1 cellular context compared by ENCODE assay signal in the genomic region with DNA sequence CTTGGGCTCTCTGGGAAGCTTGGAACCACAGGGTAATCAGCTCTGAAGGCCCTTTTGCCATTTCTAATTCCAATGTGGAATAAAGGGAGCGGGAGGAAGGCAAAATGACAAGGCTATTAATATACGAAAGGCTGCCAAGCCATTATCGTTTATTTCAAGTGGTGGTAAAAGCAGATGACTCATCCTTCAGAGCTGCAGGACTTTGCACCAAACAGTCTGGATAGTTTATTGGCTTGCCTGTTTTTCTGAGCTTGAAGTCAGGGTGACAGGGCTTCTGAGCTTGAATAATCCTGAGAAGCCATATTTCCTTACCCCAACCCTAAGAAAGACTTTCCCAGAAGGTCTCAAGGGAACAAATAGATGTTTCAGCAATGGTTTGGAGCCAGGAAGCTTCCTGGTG.
TF ChIP-seq lines count a peak whose summit lies in the region.

No MANE protein-coding gene starts in this region.

TF ChIP-seq in SK-N-SH, 30 proteins besides CTCF, POLR2A, EP300 and RAD21 (continued from another document):
- TF ChIP-seq REST (IDR thresholded peaks at IDR 0.05; ENCODE audit: low read depth, low read length) (no peak), TAF1 (IDR thresholded peaks at IDR 0.05; ENCODE audit: borderline replicate concordance, low read depth, low read length) (no peak), JUND (IDR thresholded peaks at IDR 0.05) (peak; percentile 91), NRF1 (IDR thresholded peaks at IDR 0.05; ENCODE audit: low read depth, low read length) (no peak), TCF12 (IDR thresholded peaks at IDR 0.05) (peak; percentile 84), YY1 (IDR thresholded peaks at IDR 0.05; ENCODE audit: low read depth) (no peak), FOSL2 (IDR thresholded peaks at IDR 0.05; ENCODE audit: borderline replicate concordance, low read depth) (peak; percentile 88), ELF1 (IDR thresholded peaks at IDR 0.05) (no peak), PBX3 (IDR thresholded peaks at IDR 0.05) (peak; percentile 94), RCOR1 (IDR thresholded peaks at IDR 0.05; ENCODE audit: low read length) (no peak), MEF2A (IDR thresholded peaks at IDR 0.05; ENCODE audit: borderline replicate concordance, low read depth) (peak; percentile 34; the same call in 1 of the 2 replicates), NFIC (IDR thresholded peaks at IDR 0.05; ENCODE audit: borderline replicate concordance) (peak; percentile 76), POLR2AphosphoS5 (IDR thresholded peaks at IDR 0.05; ENCODE audit: low read depth, low read length) (peak; percentile 47; the same call in 1 of the 2 replicates), FOXJ3 (CRISPR knock-in tag; IDR thresholded peaks at IDR 0.05) (no peak)
- TF ChIP-seq, protein P1, sequence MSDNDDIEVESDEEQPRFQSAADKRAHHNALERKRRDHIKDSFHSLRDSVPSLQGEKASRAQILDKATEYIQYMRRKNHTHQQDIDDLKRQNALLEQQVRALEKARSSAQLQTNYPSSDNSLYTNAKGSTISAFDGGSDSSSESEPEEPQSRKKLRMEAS (IDR thresholded peaks at IDR 0.05; ENCODE audit: low read depth): peak; percentile 28; the same call in 1 of the 2 replicates
